In genomic region chr9:68505681-68506409, GRCh38 we compare ENCODE assay signal across 12 cellular contexts. TPM values are rescaled to one million over a fixed set of nuclear protein-coding genes. Genes with fewer than 3 reads are reported as not detected.
DNase-seq lines count a peak whose midpoint lies in the region; ATAC-seq and TF ChIP-seq lines count a peak whose summit lies in the region.
"Had no signal": no experiment of that assay in that cellular context is flagged by ENCODE, and none has a peak within 500 bp of the region (broad histone marks: within the 10 kb centered on the region; RNA-seq: fewer than 3 reads in every experiment).

No MANE protein-coding gene starts in this region.

- TF ChIP-seq EP300 in esophagus muscularis mucosa (IDR thresholded peaks at IDR 0.05) = no peak

- no peak for DNase-seq in esophagus muscularis mucosa (ENCODE audit: extremely low spot score)
- DNase-seq in gastrocnemius medialis = no peak
- DNase-seq in posterior vena cava (ENCODE audit: low spot score) = no peak
- DNase-seq in midbrain (lab: John Stamatoyannopoulos, UW) = no peak
- no peak for DNase-seq in HCEC 1CT
- DNase-seq: hypothalamus, NCI-H187 treated with DMSO at 0.1 percent for 48 hours, psoas muscle had no signal

- intact Hi-C loops in esophagus muscularis mucosa (cut with DNase I) = no loop called here
- intact Hi-C loops in gastrocnemius medialis (cut with DNase I; ENCODE audit: low total_unique reads) = no loop called here
- intact Hi-C loops in posterior vena cava (cut with DNase I) = no loop called here

- in situ Hi-C loops in gastrocnemius medialis (cut with MboI; ENCODE audit: low sequenced_read_pairs in 4 of 4) = loop anchor here in 2 of 4 donors (10.0 kb wide), 1 partner anchor 59 kb away; no protein-coding TSS in a partner anchor

- H3K9me3 ChIP-seq in esophagus muscularis mucosa (no peaks in the 10 kb centered on the region), gastrocnemius medialis (no peaks in the 10 kb centered on the region)
- H3K9me3 ChIP-seq: psoas muscle had no signal

- H3K4me3 ChIP-seq in esophagus muscularis mucosa (no peak overlapping the region), gastrocnemius medialis (no peak overlapping the region)
- H3K4me3 ChIP-seq: psoas muscle had no signal

- peaks cover 41 to 74% (median 71%) of the 10 kb centered on the region in 4 donors for H3K4me1 ChIP-seq in esophagus muscularis mucosa
- H3K4me1 ChIP-seq in gastrocnemius medialis = peaks cover 22% of the 10 kb centered on the region in 2 donors

- H3K36me3 ChIP-seq in esophagus muscularis mucosa (peaks cover 7 to 50% (median 13%) of the 10 kb centered on the region in 4 donors), gastrocnemius medialis (no peaks in the 10 kb centered on the region)

- H3K27me3 ChIP-seq in esophagus muscularis mucosa = no peaks in the 10 kb centered on the region
- H3K27me3 ChIP-seq in gastrocnemius medialis = no peaks in the 10 kb centered on the region

- peak overlapping the region; percentile 85 to 89 (median 88) for H3K27ac ChIP-seq in esophagus muscularis mucosa (replicated peaks in 1 of 4)
- H3K27ac ChIP-seq in gastrocnemius medialis = peak overlapping the region; percentile 3 to 47 (median 20)
- H3K27ac ChIP-seq: psoas muscle, VCaP had no signal

- 56% methylated on average over 4 of the region's 4 CpGs for WGBS in esophagus muscularis mucosa

- no peak for TF ChIP-seq CTCF in esophagus muscularis mucosa (IDR thresholded peaks at IDR 0.05)
- no peak for TF ChIP-seq CTCF in gastrocnemius medialis (IDR thresholded peaks at IDR 0.05 in 4 of 5, conservative IDR thresholded peaks at IDR 0.05 in 1 of 5)

- no peak for TF ChIP-seq POLR2A in esophagus muscularis mucosa (IDR thresholded peaks at IDR 0.05; ENCODE audit: low read depth)
- TF ChIP-seq POLR2A in gastrocnemius medialis (IDR thresholded peaks at IDR 0.05) = no peak

- ATAC-seq in GM19372 (IDR thresholded peaks at IDR 0.05; ENCODE audit: low read depth, unreplicated experiment) = peak; percentile 54
- peak; percentile 67 for ATAC-seq in HG03521 (IDR thresholded peaks at IDR 0.05; ENCODE audit: unreplicated experiment)
- ATAC-seq in gastrocnemius medialis = no peak
- no peak for ATAC-seq in SK-N-SH treated with all-trans-retinoic acid at 6 μM for 48 hours

TF ChIP-seq in SK-N-SH treated with all-trans-retinoic acid at 6 μM for 48 hours, 23 proteins besides CTCF, POLR2A, EP300 and RAD21:
- TF ChIP-seq PPARA (CRISPR knock-in tag; IDR thresholded peaks at IDR 0.05; ENCODE audit: borderline replicate concordance) (no peak), OSR1 (CRISPR knock-in tag; IDR thresholded peaks at IDR 0.05) (no peak), GLIS3 (CRISPR knock-in tag; IDR thresholded peaks at IDR 0.05) (no peak), ARNTL (CRISPR knock-in tag; IDR thresholded peaks at IDR 0.05; ENCODE audit: borderline replicate concordance, low read depth) (no peak), POU6F1 (CRISPR knock-in tag; IDR thresholded peaks at IDR 0.05; ENCODE audit: borderline replicate concordance, low read depth) (no peak), CREB5 (CRISPR knock-in tag; IDR thresholded peaks at IDR 0.05; ENCODE audit: low read depth) (no peak), ESRRG (CRISPR knock-in tag; IDR thresholded peaks at IDR 0.05) (no peak), PATZ1 (CRISPR knock-in tag; IDR thresholded peaks at IDR 0.05; ENCODE audit: borderline replicate concordance) (no peak), RARB (CRISPR knock-in tag; IDR thresholded peaks at IDR 0.05) (no peak), SNAI2 (CRISPR knock-in tag; IDR thresholded peaks at IDR 0.05) (no peak)

RNA-seq across cellular contexts. Expression of gene TMEM252, which starts 34.8 kb away (rescaled TPM):
- total RNA-seq in esophagus muscularis mucosa (under 1 TPM in 1 of 4 donors, not detected in 3; 0.34 TPM), gastrocnemius medialis (not detected), posterior vena cava (not detected)
- total RNA-seq: psoas muscle had no signal

Comparison
In these comparisons a context has a peak if more than half of its experiments do, and no peak if none do; other contexts are left out.
1. ATAC-seq: peak in GM19372 (single experiment) and HG03521 (single experiment); none in gastrocnemius medialis (0 of 2) and SK-N-SH treated with all-trans-retinoic acid at 6 μM for 48 hours (single experiment).